9 cellular contexts compared by ENCODE assay signal in genomic region chr19:15899561-15899960, GRCh38. TPM values are rescaled to one million over a fixed set of nuclear protein-coding genes. Genes with fewer than 3 reads are reported as not detected.
"Had no signal": no experiment of that assay in that cellular context is flagged by ENCODE, and none has a peak within 500 bp of the region (broad histone marks: within the 10 kb centered on the region; RNA-seq: fewer than 3 reads in every experiment).

No MANE protein-coding gene starts in this region.

RNA-seq across cellular contexts. Expression of gene CYP4F2, which starts 1.7 kb away (rescaled TPM):
- total RNA-seq: activated B cell treated with CpG ODN at 0.5 μM for 24 hours; activated CD4-positive, alpha-beta memory T cell treated with anti-CD3 and anti-CD28 coated beads for 36 hours; activated CD8-positive, alpha-beta memory T cell treated with anti-CD3 and anti-CD28 coated beads, Interleukin-2, amount 10 ng/mL, durations not matched to agents 7 days and 5 days; activated T-helper 17 cell treated with anti-CD3 and anti-CD28 coated beads, Interleukin-2, amount 50 U/mL, for 72 hours; NCI-H460; PC-3; SJSA1; T-helper 17 cell had no signal

RNA-seq across cellular contexts. Expression of gene CYP4F11, which starts 34.8 kb away (rescaled TPM):
- total RNA-seq: activated B cell treated with CpG ODN at 0.5 μM for 24 hours; activated CD4-positive, alpha-beta memory T cell treated with anti-CD3 and anti-CD28 coated beads for 36 hours; activated CD8-positive, alpha-beta memory T cell treated with anti-CD3 and anti-CD28 coated beads, Interleukin-2, amount 10 ng/mL, durations not matched to agents 7 days and 5 days; activated T-helper 17 cell treated with anti-CD3 and anti-CD28 coated beads, Interleukin-2, amount 50 U/mL, for 72 hours; SJSA1; T-helper 17 cell had no signal

RNA-seq across cellular contexts. Expression of gene OR10H4, which starts 49.2 kb away (rescaled TPM):
- total RNA-seq: activated B cell treated with CpG ODN at 0.5 μM for 24 hours; activated CD4-positive, alpha-beta memory T cell treated with anti-CD3 and anti-CD28 coated beads for 36 hours; activated CD8-positive, alpha-beta memory T cell treated with anti-CD3 and anti-CD28 coated beads, Interleukin-2, amount 10 ng/mL, durations not matched to agents 7 days and 5 days; activated T-helper 17 cell treated with anti-CD3 and anti-CD28 coated beads, Interleukin-2, amount 50 U/mL, for 72 hours; NCI-H460; PC-3; Peyer's patch; SJSA1; T-helper 17 cell had no signal
